In genomic region chr3:172341482-172342059, GRCh38 we compare ENCODE assay signal across 8 cellular contexts.
DNase-seq lines count a peak whose midpoint lies in the region; FAIRE-seq and TF ChIP-seq lines count a peak whose summit lies in the region.

No MANE protein-coding gene starts in this region.

- peak; percentile 80 for FAIRE-seq in GM19239 (lab: Jason Lieb, UNC)

- H3K27me3 Mint-ChIP-seq in type B pancreatic cell = no peaks in the 10 kb centered on the region

- H3K4me3 Mint-ChIP-seq in type B pancreatic cell = no peak overlapping the region

- peak; percentile 77 for TF ChIP-seq RAD21 in Ishikawa (IDR thresholded peaks at IDR 0.05; ENCODE audit: low read depth)

- H3K9me3 Mint-ChIP-seq in type B pancreatic cell = no peaks in the 10 kb centered on the region

- TF ChIP-seq EP300 in Ishikawa (IDR thresholded peaks at IDR 0.05; ENCODE audit: borderline replicate concordance) = no peak

- H3K27ac Mint-ChIP-seq in type B pancreatic cell = no peak overlapping the region

- no peaks in the 10 kb centered on the region for H3K4me1 Mint-ChIP-seq in type B pancreatic cell (ENCODE audit: unreplicated experiment)

- peak; percentile 40 for DNase-seq in COLO829 (ENCODE audit: low spot score)
- peak; percentile 13 for DNase-seq in GM19239 (ENCODE audit: insufficient read length, low spot score)
- DNase-seq in NOMO-1 treated with DMSO at 0.1 percent for 48 hours (lab: John Stamatoyannopoulos, UW; ENCODE audit: unreplicated experiment) = peak; percentile 70
- peak; percentile 72 to 73 for DNase-seq in cardiac fibroblast (ENCODE audit: low read depth in 2 of 2)
- peak; percentile 74 for DNase-seq in left kidney (ENCODE audit: low read depth, low spot score)
- DNase-seq in type B pancreatic cell (ENCODE audit: extremely low spot score, unreplicated experiment) = no peak
- DNase-seq in occipital lobe (lab: John Stamatoyannopoulos, UW) = no peak

- H3K36me3 Mint-ChIP-seq in type B pancreatic cell = peaks cover 18% of the 10 kb centered on the region

- H3K4me3 ChIP-seq in cardiac fibroblast (replicated peaks in 1 of 2; ENCODE audit: low read depth in 2 of 2, low read length in 2 of 2) = no peak overlapping the region

- peak; percentile 36 for TF ChIP-seq CTCF in cardiac fibroblast (IDR thresholded peaks at IDR 0.05; ENCODE audit: low read depth, low read length)
- peak; percentile 84 for TF ChIP-seq CTCF in type B pancreatic cell (conservative IDR thresholded peaks at IDR 0.05)

TF ChIP-seq in Ishikawa, 13 proteins besides CTCF, POLR2A, EP300 and RAD21:
- no peak for TF ChIP-seq NFIC (IDR thresholded peaks at IDR 0.05)
- TF ChIP-seq REST (IDR thresholded peaks at IDR 0.05; ENCODE audit: low read depth) = no peak
- no peak for TF ChIP-seq TEAD4 (IDR thresholded peaks at IDR 0.05)
- no peak for TF ChIP-seq YY1 (IDR thresholded peaks at IDR 0.05; ENCODE audit: low read depth)
- no peak for TF ChIP-seq CREB1 (IDR thresholded peaks at IDR 0.05; ENCODE audit: low read depth)
- TF ChIP-seq EGR1 (IDR thresholded peaks at IDR 0.05) = no peak
- no peak for TF ChIP-seq TCF12 (IDR thresholded peaks at IDR 0.05; ENCODE audit: low read depth)
- no peak for TF ChIP-seq CEBPB (IDR thresholded peaks at IDR 0.05)
- TF ChIP-seq TAF1 (IDR thresholded peaks at IDR 0.05; ENCODE audit: low read depth) = no peak
- TF ChIP-seq ZBTB7A (IDR thresholded peaks at IDR 0.05; ENCODE audit: low read depth) = no peak
- no peak for TF ChIP-seq USF1 (IDR thresholded peaks at IDR 0.05)
- no peak for TF ChIP-seq FOXM1 (IDR thresholded peaks at IDR 0.05; ENCODE audit: borderline replicate concordance, low read depth)
- TF ChIP-seq MAX (IDR thresholded peaks at IDR 0.05) = no peak

Comparison
In these comparisons a context has a peak if more than half of its experiments do, and no peak if none do; other contexts are left out.
1. DNase-seq: peak in COLO829 (single experiment), GM19239 (single experiment), NOMO-1 treated with DMSO at 0.1 percent for 48 hours (single experiment), cardiac fibroblast (2 of 2) and left kidney (single experiment); none in type B pancreatic cell (single experiment) and occipital lobe (single experiment).